15 cellular contexts compared by ENCODE assay signal in the genomic region with DNA sequence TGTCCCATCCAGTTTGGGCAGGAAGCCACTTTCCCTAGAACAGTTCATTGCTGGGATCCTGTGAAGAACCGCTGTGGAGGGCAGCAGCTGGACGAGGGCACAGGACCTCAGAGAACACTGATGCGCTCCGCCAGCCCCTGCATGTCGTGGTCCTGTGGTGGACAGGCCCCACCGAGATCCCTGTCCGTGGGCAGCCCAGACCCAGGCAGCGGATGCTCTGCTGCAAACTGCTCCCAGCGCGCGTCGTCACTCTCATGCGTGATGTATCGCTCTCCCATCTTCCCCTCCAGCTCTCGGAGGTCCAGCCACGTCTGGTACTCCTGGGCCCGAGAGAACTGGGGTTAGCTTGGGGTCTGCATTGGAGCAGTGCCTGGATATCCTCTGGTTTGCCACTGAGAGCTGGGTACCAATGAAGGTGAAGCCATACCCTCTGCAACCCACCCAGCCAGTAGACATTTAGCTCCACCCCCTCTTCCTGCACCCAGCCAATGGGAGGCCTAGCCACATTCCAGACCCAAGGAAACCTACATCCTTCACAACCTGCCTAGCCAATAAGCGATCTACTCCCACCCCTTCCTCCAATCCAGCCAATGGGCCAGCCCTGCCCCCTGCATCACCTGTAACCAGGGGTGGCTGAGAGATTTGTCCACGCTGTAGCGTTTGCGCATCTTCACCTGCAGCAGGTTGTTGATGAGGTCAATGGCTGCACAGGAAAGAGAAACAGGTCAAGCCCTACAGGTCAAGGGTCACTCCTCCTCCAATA. TPM values are rescaled to one million over a fixed set of nuclear protein-coding genes. Genes with fewer than 3 reads are reported as not detected.
DNase-seq lines count a peak whose midpoint lies in the region; ATAC-seq, FAIRE-seq and TF ChIP-seq lines count a peak whose summit lies in the region.
"Had no signal": no experiment of that assay in that cellular context is flagged by ENCODE, and none has a peak within 500 bp of the region (broad histone marks: within the 10 kb centered on the region; RNA-seq: fewer than 3 reads in every experiment).

No MANE protein-coding gene starts in this region.

- peak; percentile 93 for FAIRE-seq in H1 (lab: Jason Lieb, UNC)
- FAIRE-seq: astrocyte, GM18507 had no signal

- CTCF ChIA-PET in H1 (lab: Charles Lee; ENCODE audit: partially characterized antibody) = interaction anchor here (0.6 to 4.7 kb wide), 9 partner anchors 9 to 142 kb away, joined by 3 to 39 read pairs (median 5); a partner anchor contains a TSS

- no peak overlapping the region for H2BK15ac ChIP-seq in H1 (ENCODE audit: low read length)

- H2AFZ ChIP-seq in H1 (ENCODE audit: low read length) = no peak overlapping the region

- ATAC-seq in sciatic nerve = peak; percentile 13
- ATAC-seq: activated CD8-positive, alpha-beta T cell treated with anti-CD3 and anti-CD28 coated beads, Interleukin-2, amount 10 ng/mL, durations not matched to agents 7 days and 5 days had no signal

- no peak for DNase-seq in activated naive CD4-positive, alpha-beta T cell treated with Interleukin-2 at 50 U/mL for 16 hours
- peak; percentile 67 for DNase-seq in NCI-H2196 treated with DMSO at 0.1 percent for 48 hours (lab: John Stamatoyannopoulos, UW; ENCODE audit: unreplicated experiment)
- DNase-seq in H1 (ENCODE audit: low read depth in 1 of 2, low spot score in 2 of 2) = peak in 1 of 2 experiments; percentile 84
- no peak for DNase-seq in sciatic nerve (ENCODE audit: low spot score)
- no peak for DNase-seq in lower leg skin (ENCODE audit: low spot score in 2 of 2)
- DNase-seq in inferior parietal cortex (ENCODE audit: extremely low spot score) = no peak
- no peak for DNase-seq in immature natural killer cell
- DNase-seq: activated CD8-positive, alpha-beta T cell treated with anti-CD3 and anti-CD28 coated beads, Interleukin-2, amount 10 ng/mL, durations not matched to agents 7 days and 5 days; AML-193; NCI-H1105; stimulated activated naive CD4-positive, alpha-beta T cell treated with Interleukin-2 at 50 U/mL for 16 hours had no signal

- no peaks in the 10 kb centered on the region for H3K27me3 ChIP-seq in H1 (replicated peaks in 1 of 4; ENCODE audit: control insufficient read depth in 3 of 4, extremely low read depth in 1 of 4, insufficient read depth in 3 of 4, low read length in 3 of 4)
- H3K27me3 ChIP-seq: SJCRH30 had no signal

- H3K36me3 ChIP-seq in H1 (ENCODE audit: control insufficient read depth in 2 of 4, insufficient read depth in 4 of 4, low read length in 3 of 4) = peaks cover 2 to 25% (median 6%) of the 10 kb centered on the region in 4 experiments; a peak in 6 of 8 replicates

- no peak overlapping the region for H4K5ac ChIP-seq in H1 (ENCODE audit: insufficient read length, low read depth, low read length)

- intact Hi-C loops in sciatic nerve (cut with DNase I) = no loop called here
- intact Hi-C loops in lower leg skin (cut with DNase I; ENCODE audit: low total_unique reads) = no loop called here

- WGBS in H1 (ENCODE audit: extremely low coverage in 1 of 2, insufficient coverage in 1 of 2, insufficient read length in 1 of 2, insufficient replicate concordance in 2 of 2, low coverage in 1 of 2, low lambda C conversion rate in 2 of 2, missing lambda C conversion rate in 1 of 2), 2 experiments = 86% methylated on average over 19 of the region's 21 CpGs; no CpG with 5 or more reads in 1 of the 2 experiments
- 92 to 96% methylated on average over 21 of the region's 21 CpGs for WGBS in lower leg skin, 2 donors

- TF ChIP-seq EP300 in H1 (IDR thresholded peaks at IDR 0.05; ENCODE audit: borderline replicate concordance in 1 of 2, low read depth in 2 of 2, low read length in 2 of 2) = no peak

- H3K27ac Mint-ChIP-seq in activated naive CD4-positive, alpha-beta T cell treated with anti-CD3 and anti-CD28 coated beads, Interleukin-2, amount 50 U/mL, for 24 hours = peak overlapping the region; percentile 8
- H3K27ac Mint-ChIP-seq in immature natural killer cell = peak overlapping the region in 3 of 6 donors; percentile 28 to 72 (median 57)

- peaks cover 7% of the 10 kb centered on the region for H3K4me1 Mint-ChIP-seq in activated naive CD4-positive, alpha-beta T cell treated with anti-CD3 and anti-CD28 coated beads, Interleukin-2, amount 50 U/mL, for 24 hours
- H3K4me1 Mint-ChIP-seq in immature natural killer cell = peaks cover 9 to 11% of the 10 kb centered on the region in 2 donors

- H3K79me1 ChIP-seq in H1 (ENCODE audit: low read depth, low read length) = no peaks in the 10 kb centered on the region

- no peak overlapping the region for H2BK5ac ChIP-seq in H1 (ENCODE audit: low read depth, low read length)

- no peak overlapping the region for H3K18ac ChIP-seq in H1 (ENCODE audit: extremely low read depth, low read length)

- no peaks in the 10 kb centered on the region; a peak in 1 of 4 replicates for H3K79me2 ChIP-seq in H1 (ENCODE audit: control insufficient read depth in 1 of 2, insufficient read depth in 2 of 2, low read length in 2 of 2)

- no peak overlapping the region for H2BK12ac ChIP-seq in H1 (ENCODE audit: low read depth, low read length)

- no peak overlapping the region for H3K9ac ChIP-seq in H1 (replicated peaks in 1 of 4; ENCODE audit: extremely low read depth in 1 of 4, low read depth in 3 of 4, low read length in 3 of 4)

- H3K36me3 Mint-ChIP-seq in activated naive CD4-positive, alpha-beta T cell treated with anti-CD3 and anti-CD28 coated beads, Interleukin-2, amount 50 U/mL, for 24 hours = peaks cover 14% of the 10 kb centered on the region
- peaks cover 3 to 33% (median 14%) of the 10 kb centered on the region in 3 donors for H3K36me3 Mint-ChIP-seq in immature natural killer cell

- H3K9me3 Mint-ChIP-seq in activated naive CD4-positive, alpha-beta T cell treated with anti-CD3 and anti-CD28 coated beads, Interleukin-2, amount 50 U/mL, for 24 hours = no peaks in the 10 kb centered on the region
- H3K9me3 Mint-ChIP-seq in immature natural killer cell = no peaks in the 10 kb centered on the region

- POLR2A ChIA-PET in H1 (lab: Charles Lee; ENCODE audit: partially characterized antibody) = interaction anchor here (0.7 to 1.4 kb wide), 7 partner anchors 11 to 1311 kb away, joined by 3 to 4 read pairs (median 3); a partner anchor contains a TSS

- H3K9me3 ChIP-seq in H1 (ENCODE audit: insufficient read depth in 2 of 2, low read depth in 1 of 2, low read length in 1 of 2) = no peaks in the 10 kb centered on the region
- H3K9me3 ChIP-seq: SJCRH30 had no signal

- TF ChIP-seq CTCF in H1 (IDR thresholded peaks at IDR 0.05; ENCODE audit: control extremely low read depth in 1 of 3, insufficient read depth in 1 of 3, low read depth in 1 of 3, low read length in 3 of 3) (no peak), lower leg skin (IDR thresholded peaks at IDR 0.05) (no peak)

- no peak overlapping the region for H3K4me2 ChIP-seq in H1 (ENCODE audit: insufficient read depth in 1 of 2, low read depth in 2 of 2, low read length in 2 of 2)

- H2BK120ac ChIP-seq in H1 (replicated peaks; ENCODE audit: low read depth, low read length) = no peak overlapping the region

- no peak overlapping the region for H4K91ac ChIP-seq in H1 (replicated peaks; ENCODE audit: insufficient read length, low read length)

- no peak overlapping the region for H3K4ac ChIP-seq in H1 (replicated peaks; ENCODE audit: insufficient read length, low read depth, low read length)

- H3K23ac ChIP-seq in H1 (ENCODE audit: insufficient read length) = no peak overlapping the region

- H3K4me1 ChIP-seq in H1 (replicated peaks in 1 of 4; ENCODE audit: control insufficient read depth in 3 of 4, insufficient read depth in 4 of 4, low read length in 3 of 4) = peaks cover 0 to 5% (median 0%) of the 10 kb centered on the region in 4 experiments; a peak in 3 of 7 replicates
- H3K4me1 ChIP-seq: SJCRH30 had no signal

- H4K20me1 ChIP-seq in H1 (replicated peaks in 1 of 2; ENCODE audit: control insufficient read depth in 1 of 2, insufficient read depth in 2 of 2, low read length in 2 of 2) = peaks cover 5 to 7% of the 10 kb centered on the region in 2 experiments

- TF ChIP-seq POLR2A in H1 (IDR thresholded peaks at IDR 0.05; ENCODE audit: control extremely low read depth in 1 of 2, low read depth in 2 of 2, low read length in 2 of 2) (no peak), lower leg skin (IDR thresholded peaks at IDR 0.05) (no peak)

- no peak overlapping the region for H3K14ac ChIP-seq in H1 (ENCODE audit: insufficient read length)

- H2BK20ac ChIP-seq in H1 (ENCODE audit: low read length) = no peak overlapping the region

- H3K4me3 Mint-ChIP-seq in activated naive CD4-positive, alpha-beta T cell treated with anti-CD3 and anti-CD28 coated beads, Interleukin-2, amount 50 U/mL, for 24 hours = no peak overlapping the region
- H3K4me3 Mint-ChIP-seq in immature natural killer cell = no peak overlapping the region
- H3K4me3 Mint-ChIP-seq: activated CD8-positive, alpha-beta T cell treated with anti-CD3 and anti-CD28 coated beads, Interleukin-2, amount 10 ng/mL, durations not matched to agents 7 days and 5 days had no signal

- H3K27ac ChIP-seq in H1 (ENCODE audit: low read depth, low read length) = no peak overlapping the region
- H3K27ac ChIP-seq: SJCRH30 had no signal

- no peak overlapping the region for H3K56ac ChIP-seq in H1 (replicated peaks; ENCODE audit: insufficient read length, low read depth, low read length)

- H3K27me3 Mint-ChIP-seq in activated naive CD4-positive, alpha-beta T cell treated with anti-CD3 and anti-CD28 coated beads, Interleukin-2, amount 50 U/mL, for 24 hours = no peaks in the 10 kb centered on the region
- peaks cover 0 to 6% (median 2%) of the 10 kb centered on the region in 3 donors for H3K27me3 Mint-ChIP-seq in immature natural killer cell (ENCODE audit: low read depth in 3 of 3)

- 0 out of 2 replicates have a peak overlapping the region, but pooled peaks have one; percentile 8 for H4K8ac ChIP-seq in H1 (ENCODE audit: extremely low read depth, insufficient read depth, low read length)

- H2AK5ac ChIP-seq in H1 (ENCODE audit: low read depth, low read length) = no peak overlapping the region

- no peak for TF ChIP-seq RAD21 in H1 (IDR thresholded peaks at IDR 0.05 in 1 of 2, conservative IDR thresholded peaks at IDR 0.05 in 1 of 2; ENCODE audit: low read depth in 2 of 2, low read length in 2 of 2)

- H3K4me3 ChIP-seq in H1 (ENCODE audit: extremely low read depth in 1 of 4, insufficient read depth in 2 of 4, low read depth in 3 of 4, low read length in 4 of 4) (no peak overlapping the region), lower leg skin (ENCODE audit: low read depth, poor library complexity, severe bottlenecking) (no peak overlapping the region)
- H3K4me3 ChIP-seq: SJCRH30 had no signal

- no peaks in the 10 kb centered on the region for H3K23me2 ChIP-seq in H1 (ENCODE audit: low read depth, low read length)

RNA-seq across cellular contexts. Expression of a gene that starts 13.6 kb away (rescaled TPM):
- total RNA-seq in H1 (2021; fragmentation: NEBNext Ultra II Directional; extraction: Animal tissue kit (Norgen Biotek cat#: 25700)) = 1.5 and 2.0 TPM in 2 replicates
- polyA plus RNA-seq in H1 (2011; rRNA removed) = 1.8 and 1.9 TPM in 2 replicates
- 1.8 TPM for polyA plus RNA-seq in H1 (2011; cell fraction: cytosol; rRNA removed)
- 2.1 TPM for polyA plus RNA-seq in H1 (2011; cell fraction: nucleus; rRNA removed)
- polyA plus RNA-seq in H1 (2012, experiment 1 of 2) = 1.1 to 1.4 TPM (median 1.2 TPM) in 4 replicates
- 1.4 TPM for polyA plus RNA-seq in H1 (2012, experiment 2 of 2)
- polyA plus RNA-seq in H1 (2013, experiment 1 of 2) = 1.3 TPM
- 1.3 TPM for polyA plus RNA-seq in H1 (2013, experiment 2 of 2)
- polyA minus RNA-seq in H1 (2011; rRNA and poly(A)+ RNA removed) = 0.61 and 1.2 TPM in 2 replicates
- 0.81 TPM for polyA minus RNA-seq in H1 (2011; cell fraction: cytosol; rRNA and poly(A)+ RNA removed)
- 1.00 TPM for polyA minus RNA-seq in H1 (2011; cell fraction: nucleus; rRNA and poly(A)+ RNA removed)
- total RNA-seq in sciatic nerve = 22.2 TPM
- 1 to 10 TPM; 1.3 to 4.1 (median 2.6) TPM for total RNA-seq in lower leg skin
- polyA plus RNA-seq in immature natural killer cell = not detected

RNA-seq across cellular contexts. Expression of a gene that starts 38.6 kb away (rescaled TPM):
- total RNA-seq in H1 (2021; fragmentation: NEBNext Ultra II Directional; extraction: Animal tissue kit (Norgen Biotek cat#: 25700)) = not detected in 2 replicates
- not detected in 2 replicates for polyA plus RNA-seq in H1 (2011; rRNA removed)
- not detected for polyA plus RNA-seq in H1 (2011; cell fraction: cytosol; rRNA removed)
- not detected for polyA plus RNA-seq in H1 (2011; cell fraction: nucleus; rRNA removed)
- 3.6 TPM in 1 of 4 replicates, not detected in the others for polyA plus RNA-seq in H1 (2012, experiment 1 of 2)
- polyA plus RNA-seq in H1 (2012, experiment 2 of 2) = not detected
- polyA plus RNA-seq in H1 (2013, experiment 1 of 2) = not detected
- polyA plus RNA-seq in H1 (2013, experiment 2 of 2) = 1.7 TPM
- not detected in 2 replicates for polyA minus RNA-seq in H1 (2011; rRNA and poly(A)+ RNA removed)
- not detected for polyA minus RNA-seq in H1 (2011; cell fraction: cytosol; rRNA and poly(A)+ RNA removed)
- not detected for polyA minus RNA-seq in H1 (2011; cell fraction: nucleus; rRNA and poly(A)+ RNA removed)
- not detected for total RNA-seq in sciatic nerve
- total RNA-seq in lower leg skin = not detected
- polyA plus RNA-seq in immature natural killer cell = not detected
- total RNA-seq: activated CD8-positive, alpha-beta T cell treated with anti-CD3 and anti-CD28 coated beads, Interleukin-2, amount 10 ng/mL, durations not matched to agents 7 days and 5 days; astrocyte; SJCRH30 had no signal

RNA-seq across cellular contexts. Expression of a gene that starts 42.3 kb away (rescaled TPM):
- total RNA-seq in H1 (2021; fragmentation: NEBNext Ultra II Directional; extraction: Animal tissue kit (Norgen Biotek cat#: 25700)) = 63.8 and 73.1 TPM in 2 replicates
- polyA plus RNA-seq in H1 (2011; rRNA removed) (24.4 and 34.9 TPM in 2 replicates), immature natural killer cell (100 to 1,000 TPM in 1 of 3 donors, 10 to 100 TPM in 2; 36.3 to 116 (median 36.3) TPM)
- 21.8 TPM for polyA plus RNA-seq in H1 (2011; cell fraction: cytosol; rRNA removed)
- polyA plus RNA-seq in H1 (2011; cell fraction: nucleus; rRNA removed) = 52.7 TPM
- polyA plus RNA-seq in H1 (2012, experiment 1 of 2) = 40.6 to 71.6 TPM (median 66.7 TPM) in 4 replicates
- polyA plus RNA-seq in H1 (2012, experiment 2 of 2) = 66.5 TPM
- polyA plus RNA-seq in H1 (2013, experiment 1 of 2) = 39.4 TPM
- polyA plus RNA-seq in H1 (2013, experiment 2 of 2) = 39.7 TPM
- 19.5 and 29.8 TPM in 2 replicates for polyA minus RNA-seq in H1 (2011; rRNA and poly(A)+ RNA removed)
- polyA minus RNA-seq in H1 (2011; cell fraction: cytosol; rRNA and poly(A)+ RNA removed) = 43.1 TPM
- polyA minus RNA-seq in H1 (2011; cell fraction: nucleus; rRNA and poly(A)+ RNA removed) = 20.4 TPM
- total RNA-seq in sciatic nerve (54.0 TPM), lower leg skin (100 to 1,000 TPM in 1 of 4 donors, 10 to 100 TPM in 3; 52.6 to 120 (median 66.7) TPM)

RNA-seq across cellular contexts. Expression of a gene that starts 49.7 kb away (rescaled TPM):
- total RNA-seq in H1 (2021; fragmentation: NEBNext Ultra II Directional; extraction: Animal tissue kit (Norgen Biotek cat#: 25700)) = not detected in 2 replicates
- polyA plus RNA-seq in H1 (2011; rRNA removed) (0.15 and 0.19 TPM in 2 replicates), immature natural killer cell (under 1 TPM in 2 of 3 donors, not detected in 1; 0.14 to 0.52 TPM)
- 0.14 TPM for polyA plus RNA-seq in H1 (2011; cell fraction: cytosol; rRNA removed)
- polyA plus RNA-seq in H1 (2011; cell fraction: nucleus; rRNA removed) = 0.09 TPM
- polyA plus RNA-seq in H1 (2012, experiment 1 of 2) = not detected in 4 replicates
- polyA plus RNA-seq in H1 (2012, experiment 2 of 2) = not detected
- polyA plus RNA-seq in H1 (2013, experiment 1 of 2) = 0.10 TPM
- polyA plus RNA-seq in H1 (2013, experiment 2 of 2) = 0.13 TPM
- polyA minus RNA-seq in H1 (2011; rRNA and poly(A)+ RNA removed) = not detected in 2 replicates
- polyA minus RNA-seq in H1 (2011; cell fraction: cytosol; rRNA and poly(A)+ RNA removed) = not detected
- not detected for polyA minus RNA-seq in H1 (2011; cell fraction: nucleus; rRNA and poly(A)+ RNA removed)
- total RNA-seq in sciatic nerve (8.0 TPM), lower leg skin (1 to 10 TPM in 2 of 4 donors, under 1 TPM in 2; 0.51 to 3.6 (median 2.1) TPM)
- total RNA-seq: SJCRH30 had no signal
